12 cellular contexts compared by ENCODE assay signal in genomic region chr6:17971128-17972073, GRCh38. TPM values are rescaled to one million over a fixed set of nuclear protein-coding genes. Genes with fewer than 3 reads are reported as not detected.
DNase-seq lines count a peak whose midpoint lies in the region; ATAC-seq and TF ChIP-seq lines count a peak whose summit lies in the region.
"Had no signal": no experiment of that assay in that cellular context is flagged by ENCODE, and none has a peak within 500 bp of the region (broad histone marks: within the 10 kb centered on the region; RNA-seq: fewer than 3 reads in every experiment).

No MANE protein-coding gene starts in this region.

- H3K9me3 Mint-ChIP-seq in chondrocyte (ENCODE audit: low read depth), result no peaks in the 10 kb centered on the region
- H3K9me3 Mint-ChIP-seq in activated naive CD8-positive, alpha-beta T cell treated with anti-CD3 and anti-CD28 coated beads for 36 hours, result no peaks in the 10 kb centered on the region
- no peaks in the 10 kb centered on the region for H3K9me3 Mint-ChIP-seq in CD8-positive, alpha-beta T cell

- CTCF ChIA-PET in AG04450 (lab: Charles Lee), result interaction anchor here (1.1 kb wide), 1 partner anchor 168 kb away, joined by 3 read pairs; no protein-coding TSS in a partner anchor
- CTCF ChIA-PET in CD8-positive, alpha-beta T cell (lab: Charles Lee), result no interaction called here

- POLR2A ChIA-PET in AG04450 (lab: Yijun Ruan, JAX), result interaction anchor here (0.7 kb wide), 1 partner anchor 12 kb away, joined by 3 read pairs; no protein-coding TSS in a partner anchor
- POLR2A ChIA-PET in CD8-positive, alpha-beta T cell (lab: Charles Lee), result no interaction called here

- TF ChIP-seq CTCF in AG04450 (IDR thresholded peaks at IDR 0.05; ENCODE audit: low read depth, low read length) (no peak), chondrocyte (IDR thresholded peaks at IDR 0.05) (no peak)
- TF ChIP-seq CTCF in CD8-positive, alpha-beta T cell (IDR thresholded peaks at IDR 0.05), result no peak

- H3K27ac ChIP-seq in AG04450 (ENCODE audit: low read depth, low read length), result peak overlapping the region; percentile 22
- no peak overlapping the region for H3K27ac ChIP-seq in CD8-positive, alpha-beta T cell (ENCODE audit: low read depth, low read length)
- H3K27ac ChIP-seq: BLaER1 had no signal

- H3K4me3 ChIP-seq in AG04450 (ENCODE audit: low read depth, low read length) (no peak overlapping the region), MG63 (no peak overlapping the region)
- no peak overlapping the region for H3K4me3 ChIP-seq in CD8-positive, alpha-beta T cell (ENCODE audit: low read depth, low read length)
- H3K4me3 ChIP-seq: BLaER1 had no signal

- no peaks in the 10 kb centered on the region for H3K27me3 ChIP-seq in AG04450 (ENCODE audit: control insufficient read depth, insufficient read depth, low read length)
- no peaks in the 10 kb centered on the region for H3K27me3 ChIP-seq in MG63
- H3K27me3 ChIP-seq in CD8-positive, alpha-beta T cell (ENCODE audit: insufficient read depth, low read length), result no peaks in the 10 kb centered on the region
- H3K27me3 ChIP-seq: BLaER1 had no signal

- H3K4me1 Mint-ChIP-seq in chondrocyte (ENCODE audit: low read depth), result peaks cover 58% of the 10 kb centered on the region
- no peaks in the 10 kb centered on the region for H3K4me1 Mint-ChIP-seq in activated naive CD8-positive, alpha-beta T cell treated with anti-CD3 and anti-CD28 coated beads for 36 hours
- no peaks in the 10 kb centered on the region for H3K4me1 Mint-ChIP-seq in CD8-positive, alpha-beta T cell (ENCODE audit: low read depth)

- no peaks in the 10 kb centered on the region for H3K36me3 Mint-ChIP-seq in chondrocyte (ENCODE audit: low read depth)
- H3K36me3 Mint-ChIP-seq in activated naive CD8-positive, alpha-beta T cell treated with anti-CD3 and anti-CD28 coated beads for 36 hours, result no peaks in the 10 kb centered on the region
- no peaks in the 10 kb centered on the region for H3K36me3 Mint-ChIP-seq in CD8-positive, alpha-beta T cell

- DNase-seq in AG04450 (ENCODE audit: low read depth, low spot score) (no peak), MG63 (peak; percentile 81), chondrocyte (ENCODE audit: low spot score) (no peak), islet precursor cell (peak; percentile 79), medulla oblongata (ENCODE audit: extremely low spot score) (no peak)
- DNase-seq in activated naive CD8-positive, alpha-beta T cell treated with anti-CD3 and anti-CD28 coated beads for 36 hours, result no peak
- no peak for DNase-seq in CD8-positive, alpha-beta T cell
- DNase-seq: activated T-cell treated with anti-CD3 and anti-CD28 coated beads, Interleukin-2, amount 50 U/mL, for 1 hour; NCI-H510A treated with DMSO at 0.1 percent for 48 hours; T-helper 2 cell had no signal

- no peaks in the 10 kb centered on the region; the same call in 1 of the 2 replicates for H3K9me3 ChIP-seq in AG04450 (ENCODE audit: control insufficient read depth, insufficient read depth, low read length)
- no peaks in the 10 kb centered on the region for H3K9me3 ChIP-seq in MG63
- no peaks in the 10 kb centered on the region for H3K9me3 ChIP-seq in CD8-positive, alpha-beta T cell (ENCODE audit: low read length)

- no peaks in the 10 kb centered on the region for H3K36me3 ChIP-seq in MG63
- no peaks in the 10 kb centered on the region for H3K36me3 ChIP-seq in CD8-positive, alpha-beta T cell (ENCODE audit: insufficient read depth, low read length)

- no peaks in the 10 kb centered on the region for H3K4me1 ChIP-seq in CD8-positive, alpha-beta T cell (ENCODE audit: insufficient read depth, low read length)

- no peak for ATAC-seq in GM18498 (IDR thresholded peaks at IDR 0.05; ENCODE audit: unreplicated experiment)
- ATAC-seq in CD8-positive, alpha-beta T cell, result no peak

- H3K27me3 Mint-ChIP-seq in chondrocyte (ENCODE audit: low read depth), result no peaks in the 10 kb centered on the region
- peaks cover 19% of the 10 kb centered on the region for H3K27me3 Mint-ChIP-seq in activated naive CD8-positive, alpha-beta T cell treated with anti-CD3 and anti-CD28 coated beads for 36 hours
- H3K27me3 Mint-ChIP-seq in CD8-positive, alpha-beta T cell (ENCODE audit: low read depth), result peaks cover 17% of the 10 kb centered on the region

- no peak overlapping the region for H3K4me3 Mint-ChIP-seq in chondrocyte (ENCODE audit: unreplicated experiment)
- H3K4me3 Mint-ChIP-seq in activated naive CD8-positive, alpha-beta T cell treated with anti-CD3 and anti-CD28 coated beads for 36 hours, result no peak overlapping the region
- no peak overlapping the region for H3K4me3 Mint-ChIP-seq in CD8-positive, alpha-beta T cell

- intact Hi-C loops in CD8-positive, alpha-beta T cell (cut with DNase I, micrococcal nuclease), result no loop called here

- H3K27ac Mint-ChIP-seq in chondrocyte (ENCODE audit: unreplicated experiment), result peak overlapping the region; percentile 75
- no peak overlapping the region for H3K27ac Mint-ChIP-seq in activated naive CD8-positive, alpha-beta T cell treated with anti-CD3 and anti-CD28 coated beads for 36 hours
- H3K27ac Mint-ChIP-seq in CD8-positive, alpha-beta T cell, result no peak overlapping the region

RNA-seq across cellular contexts. Expression of gene KIF13A, which starts 16.0 kb away (rescaled TPM):
- 56.1 and 57.7 TPM in 2 replicates for polyA plus RNA-seq in AG04450 (2011; rRNA removed)
- polyA minus RNA-seq in AG04450 (2011; rRNA and poly(A)+ RNA removed), result 77.3 and 83.1 TPM in 2 replicates
- 9.5 and 11.3 TPM in 2 replicates for total RNA-seq in MG63 (2014; rRNA removed; shearing (Covaris generic); ENCODE audit: low replicate concordance)
- total RNA-seq in chondrocyte, result 39.5 to 51.9 TPM (median 49.7 TPM) in 3 replicates
- not detected for total RNA-seq in activated naive CD8-positive, alpha-beta T cell treated with anti-CD3 and anti-CD28 coated beads for 36 hours
- total RNA-seq in CD8-positive, alpha-beta T cell, result under 1 TPM; 0.14 to 0.33 TPM

Comparison
In these comparisons a context has a peak if more than half of its experiments do, and no peak if none do; other contexts are left out.
1. DNase-seq: peak in MG63 (single experiment) and islet precursor cell (single experiment); none in AG04450 (single experiment), chondrocyte (single experiment), activated naive CD8-positive, alpha-beta T cell treated with anti-CD3 and anti-CD28 coated beads for 36 hours (single experiment), medulla oblongata (single experiment) and CD8-positive, alpha-beta T cell (0 of 7).